In genomic region chr10:72682626-72683025, GRCh38 we compare ENCODE assay signal across 2 cellular contexts.
TF ChIP-seq lines count a peak whose summit lies in the region.

No MANE protein-coding gene starts in this region.

TF ChIP-seq in HepG2, 621 proteins besides CTCF, POLR2A, EP300 and RAD21:
- TF ChIP-seq SRSF1 (optimal IDR thresholded peaks at IDR 0.05; ENCODE audit: low read depth, low read length) (no peak), ZNF280B (CRISPR knock-in tag; IDR thresholded peaks at IDR 0.05; ENCODE audit: borderline replicate concordance) (no peak), TEAD3 (CRISPR knock-in tag; optimal IDR thresholded peaks at IDR 0.05; ENCODE audit: borderline replicate concordance) (no peak), ZNF468 (CRISPR knock-in tag; IDR thresholded peaks at IDR 0.05) (no peak), HES4 (CRISPR knock-in tag; IDR thresholded peaks at IDR 0.05; ENCODE audit: borderline replicate concordance) (no peak), ZNF251 (CRISPR knock-in tag; IDR thresholded peaks at IDR 0.05) (no peak), ZNF451 (CRISPR knock-in tag; IDR thresholded peaks at IDR 0.05) (no peak), PPARG (CRISPR knock-in tag; conservative IDR thresholded peaks at IDR 0.05) (no peak), ZNF652 (CRISPR knock-in tag; IDR thresholded peaks at IDR 0.05; ENCODE audit: borderline replicate concordance, low read depth) (no peak)

TF ChIP-seq in SK-N-SH, 30 proteins besides CTCF, POLR2A, EP300 and RAD21:
- TF ChIP-seq NFIC (IDR thresholded peaks at IDR 0.05; ENCODE audit: borderline replicate concordance) (peak; percentile 5; the same call in 1 of the 2 replicates), USF1 (IDR thresholded peaks at IDR 0.05; ENCODE audit: borderline replicate concordance, low read depth) (0 out of 2 replicates have a peak, but pooled peaks have one; percentile 15), TCF12 (IDR thresholded peaks at IDR 0.05) (0 out of 2 replicates have a peak, but pooled peaks have one; percentile 12), SMC3 (IDR thresholded peaks at IDR 0.05; ENCODE audit: low read depth, low read length) (no peak), ELF1 (IDR thresholded peaks at IDR 0.05) (no peak), ZBTB33 (IDR thresholded peaks at IDR 0.05; ENCODE audit: borderline replicate concordance, low read depth) (no peak), MAX (IDR thresholded peaks at IDR 0.05; ENCODE audit: low read depth) (peak; percentile 70), JUND (IDR thresholded peaks at IDR 0.05) (no peak), GATA2 (CRISPR knock-in tag; IDR thresholded peaks at IDR 0.05) (no peak)
